23 cellular contexts compared by ENCODE assay signal in genomic region chr17:1036845-1037237, GRCh38.
"Had no signal": no experiment of that assay in that cellular context is flagged by ENCODE, and none has a peak within 500 bp of the region (broad histone marks: within the 10 kb centered on the region; RNA-seq: fewer than 3 reads in every experiment).

No MANE protein-coding gene starts in this region.

- H3K9me3 Mint-ChIP-seq: mesothelial cell of epicardium; naive B cell; natural killer cell treated with Interleukin-12 subunit alpha and Interleukin-12 subunit beta and Interleukin-15 and Interleukin-18, amount 100 ng/mL, for 72 hours; stimulated activated memory B cell treated with anti-CD40 and anti-IgM and Interleukin-4, amounts not matched to agents 10 μg/mL and 1 μg/mL and 100 μg/mL, for 72 hours had no signal

- H3K36me3 ChIP-seq: ovary, tibial nerve had no signal

- H3K27me3 Mint-ChIP-seq: naive B cell; natural killer cell treated with Interleukin-12 subunit alpha and Interleukin-12 subunit beta and Interleukin-15 and Interleukin-18, amount 100 ng/mL, for 72 hours; stimulated activated memory B cell treated with anti-CD40 and anti-IgM and Interleukin-4, amounts not matched to agents 10 μg/mL and 1 μg/mL and 100 μg/mL, for 72 hours had no signal

- DNase-seq: effector memory CD4-positive, alpha-beta T cell; erythroblast; esophagus squamous epithelium; foreskin melanocyte; mesenchymal stem cell; mucosa of descending colon; naive B cell; occipital lobe; ovary; psoas muscle; sigmoid colon; stimulated activated CD4-positive, alpha-beta T cell treated with anti-CD3 and anti-CD28 coated beads, Interleukin-2, amount 100 ng/mL, for 24 hours; stimulated activated CD4-positive, alpha-beta T cell treated with anti-CD3 and anti-CD28 coated beads, Interleukin-4, amount 100 ng/mL, for 24 hours; stimulated activated naive CD8-positive, alpha-beta T cell treated with anti-CD3 and anti-CD28 coated beads, Interleukin-15, Interleukin-2, amounts not matched to agents 100 U/mL and 50 U/mL, for 24 hours; substantia nigra had no signal

- H3K27me3 ChIP-seq: esophagus squamous epithelium, ovary, sigmoid colon, tibial nerve, upper lobe of left lung had no signal

- H3K9me3 ChIP-seq: esophagus squamous epithelium, mucosa of descending colon, ovary, psoas muscle, sigmoid colon, thoracic aorta, tibial nerve, upper lobe of left lung had no signal

- H3K27ac Mint-ChIP-seq: mesothelial cell of epicardium; stimulated activated memory B cell treated with anti-CD40 and anti-IgM and Interleukin-4, amounts not matched to agents 10 μg/mL and 1 μg/mL and 100 μg/mL, for 72 hours had no signal

- H3K27ac ChIP-seq: esophagus squamous epithelium, ovary, psoas muscle, sigmoid colon, thoracic aorta had no signal

- H3K4me3 Mint-ChIP-seq: mesothelial cell of epicardium; natural killer cell treated with Interleukin-12 subunit alpha and Interleukin-12 subunit beta and Interleukin-15 and Interleukin-18, amount 100 ng/mL, for 72 hours; stimulated activated memory B cell treated with anti-CD40 and anti-IgM and Interleukin-4, amounts not matched to agents 10 μg/mL and 1 μg/mL and 100 μg/mL, for 72 hours had no signal

- H3K4me3 ChIP-seq: esophagus squamous epithelium, mucosa of descending colon, ovary, psoas muscle, sigmoid colon, thoracic aorta, tibial nerve, upper lobe of left lung had no signal

- ATAC-seq: left lobe of liver; mucosa of descending colon; psoas muscle; right cardiac atrium; stimulated activated memory B cell treated with anti-CD40 and anti-IgM and Interleukin-4, amounts not matched to agents 10 μg/mL and 1 μg/mL and 100 μg/mL, for 72 hours; stimulated activated naive CD8-positive, alpha-beta T cell treated with anti-CD3 and anti-CD28 coated beads, Interleukin-15, Interleukin-2, amounts not matched to agents 100 U/mL and 50 U/mL, for 24 hours had no signal
